In genomic region chr10:74418285-74418872, GRCh38 we compare ENCODE assay signal across 10 cellular contexts.
DNase-seq lines count a peak whose midpoint lies in the region; ATAC-seq and TF ChIP-seq lines count a peak whose summit lies in the region.
"Had no signal": no experiment of that assay in that cellular context is flagged by ENCODE, and none has a peak within 500 bp of the region (broad histone marks: within the 10 kb centered on the region; RNA-seq: fewer than 3 reads in every experiment).

No MANE protein-coding gene starts in this region.

- no peaks in the 10 kb centered on the region for H3K27me3 ChIP-seq in BE2C

- no peaks in the 10 kb centered on the region for H3K36me3 ChIP-seq in BE2C

- peaks cover 30% of the 10 kb centered on the region for H3K4me1 ChIP-seq in BE2C

- ATAC-seq in GM18861 (IDR thresholded peaks at IDR 0.05; ENCODE audit: unreplicated experiment) (no peak), GM19351 (IDR thresholded peaks at IDR 0.05; ENCODE audit: unreplicated experiment) (no peak)

- no peaks in the 10 kb centered on the region for H3K9me3 ChIP-seq in BE2C

- peak overlapping the region; percentile 15 for H3K4me3 ChIP-seq in BE2C (ENCODE audit: low read depth, low read length)

- TF ChIP-seq CTCF in BE2C (IDR thresholded peaks at IDR 0.05; ENCODE audit: low read depth, low read length) (no peak), VCaP (conservative IDR thresholded peaks at IDR 0.05) (no peak)

- DNase-seq in BE2C (peak; percentile 70), NCI-H1436 treated with DMSO at 0.1 percent for 48 hours (lab: John Stamatoyannopoulos, UW) (peak; percentile 99), left kidney (ENCODE audit: low read depth, low spot score) (peak; percentile 88)
- no peak for DNase-seq in activated CD4-positive, alpha-beta T cell treated with anti-CD3 and anti-CD28 coated beads for 4 hours
- no peak for DNase-seq in stimulated activated CD4-positive, alpha-beta T cell treated with anti-CD3 and anti-CD28 coated beads, Interleukin-12 subunit alpha, Interleukin-12 subunit beta, amount 100 ng/mL, for 4 hours
- DNase-seq: activated naive CD4-positive, alpha-beta T cell treated with Interleukin-2 at 50 U/mL for 16 hours had no signal

- peak overlapping the region; percentile 38 for H3K27ac ChIP-seq in VCaP
- H3K27ac ChIP-seq: C4-2B had no signal

Comparison
In these comparisons a context has a peak if more than half of its experiments do, and no peak if none do; other contexts are left out.
1. DNase-seq: peak in BE2C (single experiment), NCI-H1436 treated with DMSO at 0.1 percent for 48 hours (single experiment) and left kidney (single experiment); none in activated CD4-positive, alpha-beta T cell treated with anti-CD3 and anti-CD28 coated beads for 4 hours (0 of 2) and stimulated activated CD4-positive, alpha-beta T cell treated with anti-CD3 and anti-CD28 coated beads, Interleukin-12 subunit alpha, Interleukin-12 subunit beta, amount 100 ng/mL, for 4 hours (single experiment).